Comparison of ENCODE assay signal across 8 cellular contexts in the genomic region with DNA sequence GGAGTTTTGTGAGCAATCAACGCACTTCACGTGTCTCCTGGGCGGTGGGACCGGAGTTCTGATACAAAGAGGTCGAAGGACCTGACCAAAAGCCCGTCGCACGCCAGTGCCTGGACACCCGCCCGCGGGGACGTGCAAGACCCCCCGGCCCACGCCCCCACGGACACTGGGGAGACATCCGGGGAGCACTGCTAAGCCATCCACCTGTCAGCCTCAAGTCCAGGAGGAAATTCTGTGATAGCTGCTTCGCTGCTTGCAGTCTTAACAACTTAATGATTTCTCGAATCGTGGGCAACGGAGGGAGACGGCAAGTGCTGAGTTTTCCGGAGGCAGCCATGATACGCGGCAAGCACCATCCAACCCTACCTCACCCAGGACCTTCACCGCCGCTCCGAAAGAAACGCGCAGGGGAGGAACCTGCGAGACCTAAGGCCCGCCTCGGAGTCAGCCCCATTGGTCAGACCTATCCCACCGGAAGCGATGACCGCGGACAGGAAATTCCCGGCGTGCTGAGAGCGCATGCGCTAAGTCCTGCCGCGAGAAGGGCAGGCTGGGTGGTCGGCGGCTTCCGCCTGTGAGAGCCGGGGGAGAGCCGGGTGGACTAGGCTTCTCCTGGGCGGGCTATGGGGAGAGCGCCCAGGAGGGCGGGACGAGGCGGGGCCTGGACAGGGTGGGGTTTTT. TPM values are rescaled to one million over a fixed set of nuclear protein-coding genes. Genes with fewer than 3 reads are reported as not detected.
DNase-seq lines count a peak whose midpoint lies in the region; TF ChIP-seq lines count a peak whose summit lies in the region.

A gene (minus strand): TSS at position 393 of the 681 bp plus-strand sequence. CDS start 56 bp downstream, at position 337.

- H3K9me3 ChIP-seq in SK-N-SH: no peaks in the 10 kb centered on the region
- H3K9me3 ChIP-seq in suprapubic skin: no peaks in the 10 kb centered on the region

- DNase-seq in GM03348 (ENCODE audit: low spot score) (peak; percentile 93), HEK293T (ENCODE audit: extremely low spot score) (peak; percentile 98), MV-4-11 (lab: John Stamatoyannopoulos, UW) (peak; percentile 99), SK-N-SH (peak; percentile 92), germinal center (ENCODE audit: low spot score) (peak; percentile 92), non-pigmented ciliary epithelial cell (ENCODE audit: low read depth) (peak; percentile 95), suprapubic skin (ENCODE audit: low spot score in 2 of 2) (peak; percentile 99)
- DNase-seq in activated naive CD4-positive, alpha-beta T cell treated with anti-CD3 and anti-CD28 coated beads, Interleukin-2, amount 50 U/mL, for 16 hours: peak; percentile 98

- peak; percentile 41 to 82 for TF ChIP-seq POLR2A in suprapubic skin (IDR thresholded peaks at IDR 0.05)

- no peak for TF ChIP-seq RAD21 in SK-N-SH (IDR thresholded peaks at IDR 0.05; ENCODE audit: low read length)

- no peaks in the 10 kb centered on the region for H3K9me2 ChIP-seq in SK-N-SH

- H3K36me3 ChIP-seq in SK-N-SH (replicated peaks in 1 of 2; ENCODE audit: control insufficient read depth in 1 of 2, insufficient read depth in 2 of 2, low read length in 1 of 2) (peaks cover 21 to 31% of the 10 kb centered on the region in 2 experiments), suprapubic skin (peaks cover 3% of the 10 kb centered on the region)

- H3F3A ChIP-seq in SK-N-SH (replicated peaks; ENCODE audit: insufficient read depth): peaks cover 16% of the 10 kb centered on the region

- H2AFZ ChIP-seq in SK-N-SH (ENCODE audit: low read depth): peak within 1 kb of the TSS; percentile 92

- POLR2A ChIA-PET in HEK293T (lab: Yijun Ruan, JAX): interaction anchor here (0.8 to 1.8 kb wide), 3 partner anchors 10 to 207 kb away, joined by 3 to 5 read pairs (median 3); no protein-coding TSS in a partner anchor
- POLR2A ChIA-PET in SK-N-SH (lab: Yijun Ruan, JAX): interaction anchor here (0.7 to 1.2 kb wide), 3 partner anchors 51 to 715 kb away, joined by 3 to 5 read pairs (median 4); no protein-coding TSS in a partner anchor

- TF ChIP-seq EP300 in SK-N-SH (IDR thresholded peaks at IDR 0.05; ENCODE audit: borderline replicate concordance in 1 of 2, low read depth in 1 of 2, low read length in 1 of 2) (no peak), suprapubic skin (IDR thresholded peaks at IDR 0.05) (no peak)

- peak within 1 kb of the TSS; percentile 83 to 97 for H3K27ac ChIP-seq in SK-N-SH (ENCODE audit: low read depth in 2 of 2, low read length in 1 of 2)
- peak within 1 kb of the TSS; percentile 81 for H3K27ac ChIP-seq in suprapubic skin

- H3K4me2 ChIP-seq in SK-N-SH: peak within 1 kb of the TSS; percentile 84

- H3K4me1 ChIP-seq in SK-N-SH (ENCODE audit: control insufficient read depth in 1 of 2, insufficient read depth in 2 of 2, low read depth in 1 of 2, low read length in 1 of 2) (peaks cover 15 to 22% of the 10 kb centered on the region in 2 experiments), suprapubic skin (peaks cover 17% of the 10 kb centered on the region)

- 0% methylated on average over 11 of the region's 52 CpGs for WGBS in SK-N-SH (ENCODE audit: low lambda C conversion rate)
- under 1% methylated on average over 49 of the region's 52 CpGs for WGBS in suprapubic skin

- H3K9ac ChIP-seq in SK-N-SH: peak within 1 kb of the TSS; percentile 91

- H3K4me3 ChIP-seq in SK-N-SH (ENCODE audit: low read depth in 2 of 2, low read length in 1 of 2) (peak within 1 kb of the TSS; percentile 95 to 99), suprapubic skin (peak within 1 kb of the TSS; percentile 77)

- peaks cover 47% of the 10 kb centered on the region for H3K79me2 ChIP-seq in SK-N-SH (ENCODE audit: insufficient read depth)

- TF ChIP-seq CTCF in SK-N-SH (IDR thresholded peaks at IDR 0.05) (no peak), suprapubic skin (IDR thresholded peaks at IDR 0.05) (no peak)

- H3K27me3 ChIP-seq in SK-N-SH (ENCODE audit: insufficient read depth) (no peaks in the 10 kb centered on the region), suprapubic skin (no peaks in the 10 kb centered on the region)

- no peaks in the 10 kb centered on the region for H4K20me1 ChIP-seq in SK-N-SH (ENCODE audit: insufficient read depth)

- CTCF ChIA-PET in HEK293T (lab: Yijun Ruan, JAX) (interaction anchor here (1.0 kb wide), 1 partner anchor 11 kb away, joined by 3 read pairs; no protein-coding TSS in a partner anchor), SK-N-SH (lab: Yijun Ruan, JAX) (interaction anchor here (0.8 to 2.3 kb wide), 4 partner anchors 26 to 51 kb away, joined by 3 to 7 read pairs (median 5); a partner anchor contains a TSS)

TF ChIP-seq in HEK293T, 16 proteins besides CTCF, POLR2A, EP300 and RAD21:
- TF ChIP-seq SUZ12 (IDR thresholded peaks at IDR 0.05) (no peak), FOXK2 (IDR thresholded peaks at IDR 0.05) (no peak), HDGF (IDR thresholded peaks at IDR 0.05; ENCODE audit: borderline replicate concordance) (peak; percentile 95; the same call in 1 of the 2 replicates), FOXM1 (IDR thresholded peaks at IDR 0.05; ENCODE audit: borderline replicate concordance) (no peak), L3MBTL2 (conservative IDR thresholded peaks at IDR 0.05) (peak; percentile 71), ELF4 (IDR thresholded peaks at IDR 0.05) (peak; percentile 47)
- TF ChIP-seq, protein P1, sequence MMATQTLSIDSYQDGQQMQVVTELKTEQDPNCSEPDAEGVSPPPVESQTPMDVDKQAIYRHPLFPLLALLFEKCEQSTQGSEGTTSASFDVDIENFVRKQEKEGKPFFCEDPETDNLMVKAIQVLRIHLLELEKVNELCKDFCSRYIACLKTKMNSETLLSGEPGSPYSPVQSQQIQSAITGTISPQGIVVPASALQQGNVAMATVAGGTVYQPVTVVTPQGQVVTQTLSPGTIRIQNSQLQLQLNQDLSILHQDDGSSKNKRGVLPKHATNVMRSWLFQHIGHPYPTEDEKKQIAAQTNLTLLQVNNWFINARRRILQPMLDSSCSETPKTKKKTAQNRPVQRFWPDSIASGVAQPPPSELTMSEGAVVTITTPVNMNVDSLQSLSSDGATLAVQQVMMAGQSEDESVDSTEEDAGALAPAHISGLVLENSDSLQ (IDR thresholded peaks at IDR 0.05): no peak

TF ChIP-seq in SK-N-SH, 30 proteins besides CTCF, POLR2A, EP300 and RAD21:
- TF ChIP-seq RXRA (IDR thresholded peaks at IDR 0.05; ENCODE audit: borderline replicate concordance, low read depth): no peak
- TF ChIP-seq NFIC (IDR thresholded peaks at IDR 0.05; ENCODE audit: borderline replicate concordance): 0 out of 2 replicates have a peak, but pooled peaks have one; percentile 9
- TF ChIP-seq, protein P2, sequence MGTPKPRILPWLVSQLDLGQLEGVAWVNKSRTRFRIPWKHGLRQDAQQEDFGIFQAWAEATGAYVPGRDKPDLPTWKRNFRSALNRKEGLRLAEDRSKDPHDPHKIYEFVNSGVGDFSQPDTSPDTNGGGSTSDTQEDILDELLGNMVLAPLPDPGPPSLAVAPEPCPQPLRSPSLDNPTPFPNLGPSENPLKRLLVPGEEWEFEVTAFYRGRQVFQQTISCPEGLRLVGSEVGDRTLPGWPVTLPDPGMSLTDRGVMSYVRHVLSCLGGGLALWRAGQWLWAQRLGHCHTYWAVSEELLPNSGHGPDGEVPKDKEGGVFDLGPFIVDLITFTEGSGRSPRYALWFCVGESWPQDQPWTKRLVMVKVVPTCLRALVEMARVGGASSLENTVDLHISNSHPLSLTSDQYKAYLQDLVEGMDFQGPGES (IDR thresholded peaks at IDR 0.05; ENCODE audit: low read depth, low read length): no peak
- peak; percentile 52; the same call in 1 of the 2 replicates for TF ChIP-seq MXI1 (IDR thresholded peaks at IDR 0.05; ENCODE audit: low read depth, low read length)
- peak; percentile 73 for TF ChIP-seq TAF1 (IDR thresholded peaks at IDR 0.05; ENCODE audit: borderline replicate concordance, low read depth, low read length)
- TF ChIP-seq ELF1 (IDR thresholded peaks at IDR 0.05): peak; percentile 16; the same call in 1 of the 2 replicates
- TF ChIP-seq FOXM1 (IDR thresholded peaks at IDR 0.05; ENCODE audit: low read depth): no peak
- peak; percentile 65 for TF ChIP-seq NRF1 (IDR thresholded peaks at IDR 0.05; ENCODE audit: low read depth, low read length)
- TF ChIP-seq CHD2 (IDR thresholded peaks at IDR 0.05; ENCODE audit: low read length, partially characterized antibody): peak; percentile 31
- TF ChIP-seq, protein P3, sequence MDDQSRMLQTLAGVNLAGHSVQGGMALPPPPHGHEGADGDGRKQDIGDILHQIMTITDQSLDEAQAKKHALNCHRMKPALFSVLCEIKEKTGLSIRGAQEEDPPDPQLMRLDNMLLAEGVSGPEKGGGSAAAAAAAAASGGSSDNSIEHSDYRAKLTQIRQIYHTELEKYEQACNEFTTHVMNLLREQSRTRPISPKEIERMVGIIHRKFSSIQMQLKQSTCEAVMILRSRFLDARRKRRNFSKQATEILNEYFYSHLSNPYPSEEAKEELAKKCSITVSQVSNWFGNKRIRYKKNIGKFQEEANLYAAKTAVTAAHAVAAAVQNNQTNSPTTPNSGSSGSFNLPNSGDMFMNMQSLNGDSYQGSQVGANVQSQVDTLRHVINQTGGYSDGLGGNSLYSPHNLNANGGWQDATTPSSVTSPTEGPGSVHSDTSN (IDR thresholded peaks at IDR 0.05): no peak
- TF ChIP-seq POLR2AphosphoS5 (IDR thresholded peaks at IDR 0.05; ENCODE audit: low read depth, low read length): peak; percentile 45; the same call in 1 of the 2 replicates
- peak; percentile 70; the same call in 1 of the 2 replicates for TF ChIP-seq YY1 (IDR thresholded peaks at IDR 0.05; ENCODE audit: low read depth)
- no peak for TF ChIP-seq JUND (IDR thresholded peaks at IDR 0.05)
- peak; percentile 84 for TF ChIP-seq GABPA (IDR thresholded peaks at IDR 0.05; ENCODE audit: low read depth)
- TF ChIP-seq SIN3A (IDR thresholded peaks at IDR 0.05; ENCODE audit: borderline replicate concordance, low read depth, low read length): peak; percentile 20; the same call in 1 of the 2 replicates
- TF ChIP-seq, protein P4, sequence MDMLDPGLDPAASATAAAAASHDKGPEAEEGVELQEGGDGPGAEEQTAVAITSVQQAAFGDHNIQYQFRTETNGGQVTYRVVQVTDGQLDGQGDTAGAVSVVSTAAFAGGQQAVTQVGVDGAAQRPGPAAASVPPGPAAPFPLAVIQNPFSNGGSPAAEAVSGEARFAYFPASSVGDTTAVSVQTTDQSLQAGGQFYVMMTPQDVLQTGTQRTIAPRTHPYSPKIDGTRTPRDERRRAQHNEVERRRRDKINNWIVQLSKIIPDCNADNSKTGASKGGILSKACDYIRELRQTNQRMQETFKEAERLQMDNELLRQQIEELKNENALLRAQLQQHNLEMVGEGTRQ (IDR thresholded peaks at IDR 0.05; ENCODE audit: borderline replicate concordance, low read depth, low read length): no peak
TF ChIP-seq in SK-N-SH: peak in this region for 10.

RNA-seq across cellular contexts. Expression of the gene that starts here (rescaled TPM):
- 28.4 and 36.1 TPM in 2 replicates for polyA plus RNA-seq in SK-N-SH (2012; rRNA removed)
- 29.4 and 31.6 TPM in 2 replicates for polyA plus RNA-seq in SK-N-SH (2012; cell fraction: cytosol; rRNA removed)
- 64.7 and 89.2 TPM in 2 replicates for polyA plus RNA-seq in SK-N-SH (2012; cell fraction: nucleus; rRNA removed)
- 10 to 100 TPM in 3 of 4 donors, 1 to 10 TPM in 1; 6.7 to 20.3 (median 14.9) TPM for total RNA-seq in suprapubic skin

Comparison
In these comparisons a context has a peak if more than half of its experiments do, and no peak if none do; other contexts are left out.
1. Peak in every context shown above with its lines: DNase-seq, H3K4me3 ChIP-seq and H3K27ac ChIP-seq.